In the genomic region with DNA sequence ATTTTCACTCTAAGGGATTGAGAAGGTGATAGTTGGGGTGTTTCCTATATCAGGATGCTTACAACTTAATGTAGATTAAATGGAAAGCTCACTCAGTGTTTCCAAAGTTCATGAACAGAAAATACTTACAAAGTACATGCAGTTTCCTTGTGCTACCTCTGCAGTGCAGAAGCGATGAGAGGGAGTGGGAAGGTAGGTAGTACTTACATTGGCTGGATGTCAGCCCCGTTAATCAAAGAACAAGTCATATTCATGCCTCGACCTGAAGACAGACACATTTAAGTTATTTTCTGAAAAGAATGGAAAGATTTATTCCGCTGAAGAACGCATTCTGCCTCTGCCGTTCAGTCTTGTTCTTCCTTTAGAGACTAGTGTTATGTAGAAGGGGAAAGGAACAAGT, we compare ENCODE assay signal across 20 cellular contexts.
"Had no signal": no experiment of that assay in that cellular context is flagged by ENCODE, and none has a peak within 500 bp of the region (broad histone marks: within the 10 kb centered on the region; RNA-seq: fewer than 3 reads in every experiment).

No MANE protein-coding gene starts in this region.

- H3K4me3 ChIP-seq: esophagus muscularis mucosa, heart right ventricle, pancreas, smooth muscle cell, thoracic aorta, upper lobe of left lung had no signal

- H3K36me3 Mint-ChIP-seq: activated CD8-positive, alpha-beta memory T cell treated with anti-CD3 and anti-CD28 coated beads, Interleukin-2, amount 10 ng/mL, durations not matched to agents 7 days and 5 days; stimulated activated effector memory CD8-positive, alpha-beta T cell treated with anti-CD3 and anti-CD28 coated beads, Interleukin-12 subunit alpha, Interleukin-12 subunit beta, amount 100 ng/mL, for 72 hours had no signal

- H3K27ac Mint-ChIP-seq: activated CD8-positive, alpha-beta memory T cell treated with anti-CD3 and anti-CD28 coated beads, Interleukin-2, amount 10 ng/mL, durations not matched to agents 7 days and 5 days; brain; stimulated activated effector memory CD8-positive, alpha-beta T cell treated with anti-CD3 and anti-CD28 coated beads, Interleukin-12 subunit alpha, Interleukin-12 subunit beta, amount 100 ng/mL, for 72 hours had no signal

- H3K27ac ChIP-seq: esophagus muscularis mucosa, heart right ventricle, neutrophil, pancreas, thoracic aorta, upper lobe of left lung, VCaP had no signal

- H3K4me3 Mint-ChIP-seq: activated CD8-positive, alpha-beta memory T cell treated with anti-CD3 and anti-CD28 coated beads, Interleukin-2, amount 10 ng/mL, durations not matched to agents 7 days and 5 days; brain; naive thymus-derived CD8-positive, alpha-beta T cell; stimulated activated effector memory CD8-positive, alpha-beta T cell treated with anti-CD3 and anti-CD28 coated beads, Interleukin-12 subunit alpha, Interleukin-12 subunit beta, amount 100 ng/mL, for 72 hours had no signal

- ATAC-seq: activated CD8-positive, alpha-beta memory T cell treated with anti-CD3 and anti-CD28 coated beads, Interleukin-2, amount 10 ng/mL, durations not matched to agents 7 days and 5 days; heart right ventricle; pancreas; sciatic nerve; stimulated activated effector memory CD8-positive, alpha-beta T cell treated with anti-CD3 and anti-CD28 coated beads, Interleukin-12 subunit alpha, Interleukin-12 subunit beta, amount 100 ng/mL, for 72 hours had no signal

- H3K9me3 Mint-ChIP-seq: brain; naive thymus-derived CD8-positive, alpha-beta T cell; stimulated activated effector memory CD8-positive, alpha-beta T cell treated with anti-CD3 and anti-CD28 coated beads, Interleukin-12 subunit alpha, Interleukin-12 subunit beta, amount 100 ng/mL, for 72 hours had no signal

- H3K4me1 ChIP-seq: esophagus muscularis mucosa, heart right ventricle had no signal

- H3K9me3 ChIP-seq: esophagus muscularis mucosa, heart right ventricle, neutrophil, pancreas, thoracic aorta, upper lobe of left lung had no signal

- H3K36me3 ChIP-seq: esophagus muscularis mucosa, neutrophil, pancreas, thoracic aorta, upper lobe of left lung had no signal

- H3K27me3 ChIP-seq: esophagus muscularis mucosa, heart right ventricle, neutrophil, pancreas, upper lobe of left lung had no signal

- H3K27me3 Mint-ChIP-seq: activated CD8-positive, alpha-beta memory T cell treated with anti-CD3 and anti-CD28 coated beads, Interleukin-2, amount 10 ng/mL, durations not matched to agents 7 days and 5 days; brain; naive thymus-derived CD8-positive, alpha-beta T cell had no signal

- DNase-seq: activated CD4-positive, alpha-beta T cell treated with anti-CD3 and anti-CD28 coated beads, Interleukin-2, amount 50 U/mL, for 48 hours; activated CD8-positive, alpha-beta memory T cell treated with anti-CD3 and anti-CD28 coated beads, Interleukin-2, amount 10 ng/mL, durations not matched to agents 7 days and 5 days; activated effector memory CD4-positive, alpha-beta T cell treated with anti-CD3 and anti-CD28 coated beads, Interleukin-2, amount 50 U/mL, for 16 hours; anterior cingulate cortex; cerebellar nuclear complex; cortex of kidney; heart right ventricle; mesendoderm; pancreas; stimulated activated CD4-positive, alpha-beta T cell treated with anti-CD3 and anti-CD28 coated beads, Interleukin-4, amount 100 ng/mL, for 24 hours; upper lobe of left lung had no signal

- H3K4me1 Mint-ChIP-seq: brain had no signal
